ENCODE assay signal across 25 cellular contexts in the genomic region with DNA sequence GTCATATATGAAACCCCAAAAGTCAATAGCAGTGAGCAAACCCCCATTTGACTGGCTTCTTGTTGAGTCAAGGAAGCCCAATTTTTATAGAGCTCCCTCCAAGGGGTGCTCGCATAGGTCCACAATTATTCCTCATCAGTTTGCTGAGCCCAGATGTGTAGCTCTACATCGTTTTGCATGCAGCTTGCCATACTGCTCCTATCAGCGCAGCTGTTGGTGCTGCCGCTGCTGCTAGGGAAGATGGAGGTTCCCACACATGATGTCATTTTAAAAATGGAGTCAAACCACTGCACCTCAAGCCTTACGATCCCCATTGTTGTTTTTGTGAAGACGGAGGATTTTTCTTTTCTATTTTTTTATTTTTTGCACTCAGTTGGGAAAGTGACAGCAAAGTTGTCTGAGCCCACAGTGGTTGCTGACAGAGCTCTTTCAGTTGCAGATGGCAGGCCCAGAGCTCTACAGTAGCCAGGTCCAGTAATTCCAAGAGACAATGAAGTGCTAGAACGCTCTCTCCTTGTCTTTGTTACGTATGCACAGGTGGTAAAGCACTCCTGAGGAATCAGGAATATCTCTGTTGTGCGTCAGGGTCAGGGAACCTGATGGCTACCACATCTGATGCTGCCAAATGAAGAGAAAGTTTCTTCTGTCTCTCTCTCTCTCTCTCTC. TPM values are rescaled to one million over a fixed set of nuclear protein-coding genes. Genes with fewer than 3 reads are reported as not detected.
A peak's percentile ranks its signal among the peaks of the same experiment; 100 is the strongest.
DNase-seq lines count a peak whose midpoint lies in the region; ATAC-seq and TF ChIP-seq lines count a peak whose summit lies in the region.
"Had no signal": no experiment of that assay in that cellular context is flagged by ENCODE, and none has a peak within 500 bp of the region (broad histone marks: within the 10 kb centered on the region; RNA-seq: fewer than 3 reads in every experiment).

No MANE protein-coding gene starts in this region.

- no peak overlapping the region for H3K18ac ChIP-seq in H9 (ENCODE audit: insufficient read length, low read depth, low read length)

- no peak overlapping the region for H3K27ac ChIP-seq in H9 (ENCODE audit: insufficient read length, low read depth, low read length)
- peak overlapping the region; percentile 22; the same call in 1 of the 2 replicates for H3K27ac ChIP-seq in MM.1S (ENCODE audit: low read length)
- H3K27ac ChIP-seq in neural progenitor cell, result no peak overlapping the region
- H3K27ac ChIP-seq: A549; BLaER1 treated with 17β-estradiol and CSF1 and Interleukin-3, amounts not matched to agents 10 nM and 100 nM; SK-N-MC had no signal

- no peaks in the 10 kb centered on the region for H3K36me3 Mint-ChIP-seq in H9 (ENCODE audit: insufficient read depth in 1 of 3, low read depth in 3 of 3)
- no peaks in the 10 kb centered on the region for H3K36me3 Mint-ChIP-seq in WTC11
- H3K36me3 Mint-ChIP-seq in neural progenitor cell, result no peaks in the 10 kb centered on the region

- no peak overlapping the region for H3K14ac ChIP-seq in H9 (ENCODE audit: insufficient read depth, low read length)

- no peak overlapping the region for H2BK20ac ChIP-seq in H9 (ENCODE audit: low read depth, low read length, poor library complexity, severe bottlenecking)

- no peak overlapping the region for H2BK5ac ChIP-seq in H9 (ENCODE audit: insufficient read length, low read length)

- no peak overlapping the region for H3T11ph ChIP-seq in H9 (ENCODE audit: low read length)

- peaks cover 12% of the 10 kb centered on the region for H3F3A ChIP-seq in MM.1S (ENCODE audit: insufficient read depth, low read length)
- no peaks in the 10 kb centered on the region for H3F3A ChIP-seq in neural progenitor cell (ENCODE audit: low read depth)

- H3K9me2 ChIP-seq in MM.1S (replicated peaks; ENCODE audit: insufficient read depth, low read length), result no peaks in the 10 kb centered on the region

- H3K36me3 ChIP-seq in MM.1S (replicated peaks; ENCODE audit: insufficient read depth, low read length), result no peaks in the 10 kb centered on the region
- no peaks in the 10 kb centered on the region for H3K36me3 ChIP-seq in neural progenitor cell
- H3K36me3 ChIP-seq: BLaER1 treated with 17β-estradiol and CSF1 and Interleukin-3, amounts not matched to agents 10 nM and 100 nM had no signal

- H2AFZ ChIP-seq in H9 (ENCODE audit: low read length), result no peak overlapping the region
- H2AFZ ChIP-seq in MM.1S (ENCODE audit: low read length), result peak overlapping the region; percentile 36
- H2AFZ ChIP-seq in neural progenitor cell (replicated peaks), result peak overlapping the region; percentile 56

- H3K27me3 ChIP-seq in H9 (ENCODE audit: insufficient read depth, low read length), result no peaks in the 10 kb centered on the region
- no peaks in the 10 kb centered on the region for H3K27me3 ChIP-seq in MM.1S (replicated peaks; ENCODE audit: insufficient read depth, low read length)
- H3K27me3 ChIP-seq in neural progenitor cell, result no peaks in the 10 kb centered on the region
- H3K27me3 ChIP-seq: BLaER1 treated with 17β-estradiol and CSF1 and Interleukin-3, amounts not matched to agents 10 nM and 100 nM had no signal

- H2BK15ac ChIP-seq in H9 (ENCODE audit: low read depth, low read length), result no peak overlapping the region

- no peak overlapping the region for H3K9ac ChIP-seq in H9 (ENCODE audit: extremely low read depth, insufficient read length, low read length)
- peak overlapping the region; percentile 16; the same call in 1 of the 2 replicates for H3K9ac ChIP-seq in MM.1S (ENCODE audit: low read length)
- no peak overlapping the region for H3K9ac ChIP-seq in neural progenitor cell
- H3K9ac ChIP-seq: BLaER1 treated with 17β-estradiol and CSF1 and Interleukin-3, amounts not matched to agents 10 nM and 100 nM had no signal

- H3K4me3 ChIP-seq in MM.1S (ENCODE audit: low read length) (peak overlapping the region; percentile 26), neural progenitor cell (no peak overlapping the region)
- H3K4me3 ChIP-seq: A549; BLaER1 treated with 17β-estradiol and CSF1 and Interleukin-3, amounts not matched to agents 10 nM and 100 nM; GM12878; SK-N-MC had no signal

- H3K4me1 ChIP-seq in H9 (ENCODE audit: insufficient read depth, low read length), result peaks cover 13% of the 10 kb centered on the region; the same call in 1 of the 2 replicates
- H3K4me1 ChIP-seq in MM.1S (ENCODE audit: low read length), result peaks cover 33% of the 10 kb centered on the region
- peaks cover 29% of the 10 kb centered on the region for H3K4me1 ChIP-seq in neural progenitor cell
- H3K4me1 ChIP-seq: A549; BLaER1 treated with 17β-estradiol and CSF1 and Interleukin-3, amounts not matched to agents 10 nM and 100 nM had no signal

- H3K4me1 Mint-ChIP-seq in H9, result peaks cover 52 to 55% of the 10 kb centered on the region in 2 experiments
- peaks cover 61% of the 10 kb centered on the region for H3K4me1 Mint-ChIP-seq in WTC11
- H3K4me1 Mint-ChIP-seq in neural progenitor cell, result peaks cover 20% of the 10 kb centered on the region

- no peak overlapping the region for H3K23ac ChIP-seq in H9 (ENCODE audit: insufficient read length, low read depth, low read length)

- H3K4me2 ChIP-seq in H9 (ENCODE audit: insufficient read depth, insufficient read length, low read length) (no peak overlapping the region), MM.1S (ENCODE audit: low read depth, low read length) (peak overlapping the region; percentile 55), neural progenitor cell (no peak overlapping the region)
- H3K4me2 ChIP-seq: A549; BLaER1 treated with 17β-estradiol and CSF1 and Interleukin-3, amounts not matched to agents 10 nM and 100 nM had no signal

- no CpG with 5 or more reads among the region's 9 CpGs for WGBS in H9 (ENCODE audit: extremely low coverage, insufficient read length, low lambda C conversion rate)

- H3K56ac ChIP-seq in H9 (ENCODE audit: insufficient read length, low read depth, low read length), result no peak overlapping the region

- no peaks in the 10 kb centered on the region for H3K23me2 ChIP-seq in H9 (ENCODE audit: insufficient read length, low read depth, low read length, poor library complexity, severe bottlenecking)

- peak overlapping the region; percentile 5 to 82 (median 13); a peak in 6 of 7 replicates for H3K27ac Mint-ChIP-seq in H9
- H3K27ac Mint-ChIP-seq in WTC11, result peak overlapping the region; percentile 71; the same call in 1 of the 2 replicates
- H3K27ac Mint-ChIP-seq in neural progenitor cell, result no peak overlapping the region
- H3K27ac Mint-ChIP-seq: CD4-positive, alpha-beta T cell had no signal

- H4K5ac ChIP-seq in H9 (ENCODE audit: insufficient read length, low read depth, low read length), result no peak overlapping the region

- H3K27me3 Mint-ChIP-seq in H9 (ENCODE audit: low read depth), result no peaks in the 10 kb centered on the region
- no peaks in the 10 kb centered on the region; the same call in 1 of the 2 replicates for H3K27me3 Mint-ChIP-seq in WTC11 (ENCODE audit: low read depth)
- peaks cover 2% of the 10 kb centered on the region for H3K27me3 Mint-ChIP-seq in neural progenitor cell (ENCODE audit: insufficient read depth, low read depth)
- H3K27me3 Mint-ChIP-seq: CD4-positive, alpha-beta T cell had no signal

- no peaks in the 10 kb centered on the region for H3K9me3 ChIP-seq in H9 (ENCODE audit: control insufficient read depth, low read depth, low read length)
- no peaks in the 10 kb centered on the region for H3K9me3 ChIP-seq in MM.1S (replicated peaks; ENCODE audit: insufficient read depth, low read length)
- H3K9me3 ChIP-seq in neural progenitor cell (ENCODE audit: low read depth), result no peaks in the 10 kb centered on the region
- H3K9me3 ChIP-seq: A549; BLaER1 treated with 17β-estradiol and CSF1 and Interleukin-3, amounts not matched to agents 10 nM and 100 nM had no signal

- H4K20me1 ChIP-seq in H9 (ENCODE audit: control insufficient read depth, insufficient read depth, insufficient read length) (no peaks in the 10 kb centered on the region), MM.1S (ENCODE audit: insufficient read depth, low read length) (no peaks in the 10 kb centered on the region), neural progenitor cell (ENCODE audit: low read depth) (no peaks in the 10 kb centered on the region)
- H4K20me1 ChIP-seq: BLaER1 treated with 17β-estradiol and CSF1 and Interleukin-3, amounts not matched to agents 10 nM and 100 nM had no signal

- peak; percentile 67 for ATAC-seq in WTC11
- ATAC-seq in HG03442 (IDR thresholded peaks at IDR 0.05; ENCODE audit: unreplicated experiment), result no peak
- ATAC-seq: A549, GM12878, Panc1 had no signal

- CTCF ChIA-PET in WTC11 (lab: Charles Lee), result no interaction called here

- no peak overlapping the region for H2BK120ac ChIP-seq in H9 (ENCODE audit: low read depth, low read length, poor library complexity, severe bottlenecking)

- TF ChIP-seq CTCF in H9 (conservative IDR thresholded peaks at IDR 0.05) (no peak), MM.1S (IDR thresholded peaks at IDR 0.05; ENCODE audit: low read length) (no peak), WTC11 (IDR thresholded peaks at IDR 0.05) (no peak), neural progenitor cell (IDR thresholded peaks at IDR 0.05) (no peak)

- POLR2A ChIA-PET in WTC11 (lab: Charles Lee), result no interaction called here

- DNase-seq in H9 (no peak), MM.1S (peak; percentile 56), WTC11 (ENCODE audit: low spot score) (no peak), neural progenitor cell (ENCODE audit: low spot score) (no peak), HUDEP-2 (lab: John Stamatoyannopoulos, UW; ENCODE audit: unreplicated experiment in 76 of 76) (no peak), T1000 (lab: John Stamatoyannopoulos, UW) (no peak)
- DNase-seq: AML-193; CD4-positive, alpha-beta T cell; DMS53; GDM1; H7; Kasumi-1; MV-4-11; NCI-H1105; NCI-H187 treated with DMSO at 0.1 percent for 48 hours; NCI-H2171 treated with DMSO at 0.1 percent for 48 hours; NCI-H345; NCI-H510A treated with DMSO at 0.1 percent for 48 hours; SHP77 treated with DMSO at 0.1 percent for 48 hours had no signal

- H3K4ac ChIP-seq in H9 (ENCODE audit: low read depth, low read length), result no peak overlapping the region

- H2AK5ac ChIP-seq in H9 (ENCODE audit: insufficient read length, low read length), result no peak overlapping the region

- H2BK12ac ChIP-seq in H9 (ENCODE audit: insufficient read length, low read depth, low read length), result no peak overlapping the region

- no peak overlapping the region for H4K8ac ChIP-seq in H9 (replicated peaks; ENCODE audit: insufficient read length, low read depth, low read length)

- H3K79me2 ChIP-seq in H9 (ENCODE audit: insufficient read depth, low read length) (no peaks in the 10 kb centered on the region), MM.1S (ENCODE audit: low read length) (no peaks in the 10 kb centered on the region), neural progenitor cell (ENCODE audit: low read depth) (no peaks in the 10 kb centered on the region)

- no peaks in the 10 kb centered on the region for H3K79me1 ChIP-seq in H9 (ENCODE audit: insufficient read depth, low read depth, low read length, poor library complexity, severe bottlenecking)

- no peak overlapping the region for H4K91ac ChIP-seq in H9 (ENCODE audit: insufficient read length, low read depth, low read length)

- H3K9me3 Mint-ChIP-seq in H9 (no peaks in the 10 kb centered on the region), WTC11 (no peaks in the 10 kb centered on the region; the same call in 1 of the 2 replicates), neural progenitor cell (no peaks in the 10 kb centered on the region)
- H3K9me3 Mint-ChIP-seq: CD4-positive, alpha-beta T cell had no signal

- no peak overlapping the region for H3K4me3 Mint-ChIP-seq in H9
- no peak overlapping the region for H3K4me3 Mint-ChIP-seq in WTC11
- H3K4me3 Mint-ChIP-seq in neural progenitor cell, result no peak overlapping the region
- H3K4me3 Mint-ChIP-seq: CD4-positive, alpha-beta T cell had no signal

RNA-seq across cellular contexts. Expression of gene C5orf63, which starts 23.2 kb away (rescaled TPM):
- total RNA-seq in H9 (2021) (0.55 and 1.2 TPM in 2 replicates), WTC11 (2021) (3.1 to 4.1 TPM (median 3.4 TPM) in 3 replicates), neural progenitor cell (ENCODE audit: low replicate concordance) (0.09 and 1.5 TPM in 2 replicates)
